ENCODE assay signal across 1 cellular context in the genomic region with DNA sequence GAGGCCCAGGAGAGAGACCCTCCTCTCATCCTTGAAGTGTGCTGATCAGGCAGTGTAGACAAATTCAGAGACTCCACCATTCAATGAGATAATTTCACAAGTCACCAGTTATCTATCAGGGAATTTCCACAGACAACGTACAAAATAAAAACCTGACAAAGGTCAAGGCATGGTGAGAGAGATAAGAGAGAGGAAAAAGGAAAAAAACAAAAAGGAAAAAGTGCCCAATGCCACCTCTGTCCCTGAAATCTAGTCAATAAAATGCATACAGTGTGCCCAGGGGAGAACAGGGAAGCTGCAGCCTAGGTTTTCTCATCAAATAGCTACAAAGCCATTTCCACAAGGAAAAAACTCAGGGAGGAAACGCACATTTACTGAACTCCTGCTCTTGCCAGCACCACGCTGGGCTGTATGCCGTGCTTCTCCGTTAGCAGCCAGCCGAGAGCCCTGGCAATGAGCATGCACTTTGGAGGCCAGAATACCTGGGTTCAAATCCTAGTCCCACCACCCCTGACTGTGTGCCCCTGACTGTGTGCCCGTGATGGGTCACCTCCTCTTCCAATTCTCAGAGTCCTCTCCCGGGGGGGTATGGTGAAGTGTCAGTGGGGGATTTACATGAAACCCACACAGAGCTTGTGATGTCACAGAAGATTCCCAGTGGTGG.
TF ChIP-seq lines count a peak whose summit lies in the region.

No MANE protein-coding gene starts in this region.

TF ChIP-seq in K562, 482 proteins besides CTCF, POLR2A, EP300 and RAD21 (continued from another document):
- TF ChIP-seq, protein P1, sequence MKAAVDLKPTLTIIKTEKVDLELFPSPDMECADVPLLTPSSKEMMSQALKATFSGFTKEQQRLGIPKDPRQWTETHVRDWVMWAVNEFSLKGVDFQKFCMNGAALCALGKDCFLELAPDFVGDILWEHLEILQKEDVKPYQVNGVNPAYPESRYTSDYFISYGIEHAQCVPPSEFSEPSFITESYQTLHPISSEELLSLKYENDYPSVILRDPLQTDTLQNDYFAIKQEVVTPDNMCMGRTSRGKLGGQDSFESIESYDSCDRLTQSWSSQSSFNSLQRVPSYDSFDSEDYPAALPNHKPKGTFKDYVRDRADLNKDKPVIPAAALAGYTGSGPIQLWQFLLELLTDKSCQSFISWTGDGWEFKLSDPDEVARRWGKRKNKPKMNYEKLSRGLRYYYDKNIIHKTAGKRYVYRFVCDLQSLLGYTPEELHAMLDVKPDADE (conservative IDR thresholded peaks at IDR 0.05; ENCODE audit: control insufficient read depth, low read depth, low read length), result no peak
- TF ChIP-seq ZZZ3 (IDR thresholded peaks at IDR 0.05) (no peak), ETV6 (IDR thresholded peaks at IDR 0.05; ENCODE audit: borderline replicate concordance in 1 of 2, low read depth in 2 of 2, low read length in 1 of 2) (no peak), ETV6 (CRISPR knock-in tag; IDR thresholded peaks at IDR 0.05; ENCODE audit: borderline replicate concordance) (no peak), ZNF146 (CRISPR knock-in tag; IDR thresholded peaks at IDR 0.05; ENCODE audit: unreplicated experiment) (no peak), POLR2G (IDR thresholded peaks at IDR 0.05; ENCODE audit: low read depth, low read length) (no peak), BCOR (IDR thresholded peaks at IDR 0.05) (peak; percentile 46), ZNF436 (CRISPR knock-in tag; IDR thresholded peaks at IDR 0.05) (no peak), TAF1 (IDR thresholded peaks at IDR 0.05; ENCODE audit: control insufficient read depth, extremely low read depth, insufficient read depth, low read length, severe bottlenecking) (no peak), PHTF2 (CRISPR knock-in tag; IDR thresholded peaks at IDR 0.05) (no peak), NR3C1 (CRISPR knock-in tag; IDR thresholded peaks at IDR 0.05) (no peak), ARID1B (IDR thresholded peaks at IDR 0.05) (peak; percentile 93), ZNF41 (CRISPR knock-in tag; conservative IDR thresholded peaks at IDR 0.05) (no peak), ZNF239 (CRISPR knock-in tag; IDR thresholded peaks at IDR 0.05) (no peak), RFX1 (IDR thresholded peaks at IDR 0.05) (no peak), TARDBP (IDR thresholded peaks at IDR 0.05) (no peak), MED1 (CRISPR knock-in tag; IDR thresholded peaks at IDR 0.05; ENCODE audit: borderline replicate concordance) (no peak), U2AF2 (optimal IDR thresholded peaks at IDR 0.05; ENCODE audit: low read depth, low read length) (no peak)
- TF ChIP-seq, protein P2, sequence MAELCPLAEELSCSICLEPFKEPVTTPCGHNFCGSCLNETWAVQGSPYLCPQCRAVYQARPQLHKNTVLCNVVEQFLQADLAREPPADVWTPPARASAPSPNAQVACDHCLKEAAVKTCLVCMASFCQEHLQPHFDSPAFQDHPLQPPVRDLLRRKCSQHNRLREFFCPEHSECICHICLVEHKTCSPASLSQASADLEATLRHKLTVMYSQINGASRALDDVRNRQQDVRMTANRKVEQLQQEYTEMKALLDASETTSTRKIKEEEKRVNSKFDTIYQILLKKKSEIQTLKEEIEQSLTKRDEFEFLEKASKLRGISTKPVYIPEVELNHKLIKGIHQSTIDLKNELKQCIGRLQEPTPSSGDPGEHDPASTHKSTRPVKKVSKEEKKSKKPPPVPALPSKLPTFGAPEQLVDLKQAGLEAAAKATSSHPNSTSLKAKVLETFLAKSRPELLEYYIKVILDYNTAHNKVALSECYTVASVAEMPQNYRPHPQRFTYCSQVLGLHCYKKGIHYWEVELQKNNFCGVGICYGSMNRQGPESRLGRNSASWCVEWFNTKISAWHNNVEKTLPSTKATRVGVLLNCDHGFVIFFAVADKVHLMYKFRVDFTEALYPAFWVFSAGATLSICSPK (IDR thresholded peaks at IDR 0.05; ENCODE audit: borderline replicate concordance), result no peak
- TF ChIP-seq, protein P3, sequence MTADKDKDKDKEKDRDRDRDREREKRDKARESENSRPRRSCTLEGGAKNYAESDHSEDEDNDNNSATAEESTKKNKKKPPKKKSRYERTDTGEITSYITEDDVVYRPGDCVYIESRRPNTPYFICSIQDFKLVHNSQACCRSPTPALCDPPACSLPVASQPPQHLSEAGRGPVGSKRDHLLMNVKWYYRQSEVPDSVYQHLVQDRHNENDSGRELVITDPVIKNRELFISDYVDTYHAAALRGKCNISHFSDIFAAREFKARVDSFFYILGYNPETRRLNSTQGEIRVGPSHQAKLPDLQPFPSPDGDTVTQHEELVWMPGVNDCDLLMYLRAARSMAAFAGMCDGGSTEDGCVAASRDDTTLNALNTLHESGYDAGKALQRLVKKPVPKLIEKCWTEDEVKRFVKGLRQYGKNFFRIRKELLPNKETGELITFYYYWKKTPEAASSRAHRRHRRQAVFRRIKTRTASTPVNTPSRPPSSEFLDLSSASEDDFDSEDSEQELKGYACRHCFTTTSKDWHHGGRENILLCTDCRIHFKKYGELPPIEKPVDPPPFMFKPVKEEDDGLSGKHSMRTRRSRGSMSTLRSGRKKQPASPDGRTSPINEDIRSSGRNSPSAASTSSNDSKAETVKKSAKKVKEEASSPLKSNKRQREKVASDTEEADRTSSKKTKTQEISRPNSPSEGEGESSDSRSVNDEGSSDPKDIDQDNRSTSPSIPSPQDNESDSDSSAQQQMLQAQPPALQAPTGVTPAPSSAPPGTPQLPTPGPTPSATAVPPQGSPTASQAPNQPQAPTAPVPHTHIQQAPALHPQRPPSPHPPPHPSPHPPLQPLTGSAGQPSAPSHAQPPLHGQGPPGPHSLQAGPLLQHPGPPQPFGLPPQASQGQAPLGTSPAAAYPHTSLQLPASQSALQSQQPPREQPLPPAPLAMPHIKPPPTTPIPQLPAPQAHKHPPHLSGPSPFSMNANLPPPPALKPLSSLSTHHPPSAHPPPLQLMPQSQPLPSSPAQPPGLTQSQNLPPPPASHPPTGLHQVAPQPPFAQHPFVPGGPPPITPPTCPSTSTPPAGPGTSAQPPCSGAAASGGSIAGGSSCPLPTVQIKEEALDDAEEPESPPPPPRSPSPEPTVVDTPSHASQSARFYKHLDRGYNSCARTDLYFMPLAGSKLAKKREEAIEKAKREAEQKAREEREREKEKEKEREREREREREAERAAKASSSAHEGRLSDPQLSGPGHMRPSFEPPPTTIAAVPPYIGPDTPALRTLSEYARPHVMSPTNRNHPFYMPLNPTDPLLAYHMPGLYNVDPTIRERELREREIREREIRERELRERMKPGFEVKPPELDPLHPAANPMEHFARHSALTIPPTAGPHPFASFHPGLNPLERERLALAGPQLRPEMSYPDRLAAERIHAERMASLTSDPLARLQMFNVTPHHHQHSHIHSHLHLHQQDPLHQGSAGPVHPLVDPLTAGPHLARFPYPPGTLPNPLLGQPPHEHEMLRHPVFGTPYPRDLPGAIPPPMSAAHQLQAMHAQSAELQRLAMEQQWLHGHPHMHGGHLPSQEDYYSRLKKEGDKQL (CRISPR knock-in tag; IDR thresholded peaks at IDR 0.05; ENCODE audit: borderline replicate concordance), result no peak
- TF ChIP-seq, protein P4, sequence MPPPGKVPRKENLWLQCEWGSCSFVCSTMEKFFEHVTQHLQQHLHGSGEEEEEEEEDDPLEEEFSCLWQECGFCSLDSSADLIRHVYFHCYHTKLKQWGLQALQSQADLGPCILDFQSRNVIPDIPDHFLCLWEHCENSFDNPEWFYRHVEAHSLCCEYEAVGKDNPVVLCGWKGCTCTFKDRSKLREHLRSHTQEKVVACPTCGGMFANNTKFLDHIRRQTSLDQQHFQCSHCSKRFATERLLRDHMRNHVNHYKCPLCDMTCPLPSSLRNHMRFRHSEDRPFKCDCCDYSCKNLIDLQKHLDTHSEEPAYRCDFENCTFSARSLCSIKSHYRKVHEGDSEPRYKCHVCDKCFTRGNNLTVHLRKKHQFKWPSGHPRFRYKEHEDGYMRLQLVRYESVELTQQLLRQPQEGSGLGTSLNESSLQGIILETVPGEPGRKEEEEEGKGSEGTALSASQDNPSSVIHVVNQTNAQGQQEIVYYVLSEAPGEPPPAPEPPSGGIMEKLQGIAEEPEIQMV (tag; conservative IDR thresholded peaks at IDR 0.05; ENCODE audit: low read depth), result no peak
- TF ChIP-seq, protein P5, sequence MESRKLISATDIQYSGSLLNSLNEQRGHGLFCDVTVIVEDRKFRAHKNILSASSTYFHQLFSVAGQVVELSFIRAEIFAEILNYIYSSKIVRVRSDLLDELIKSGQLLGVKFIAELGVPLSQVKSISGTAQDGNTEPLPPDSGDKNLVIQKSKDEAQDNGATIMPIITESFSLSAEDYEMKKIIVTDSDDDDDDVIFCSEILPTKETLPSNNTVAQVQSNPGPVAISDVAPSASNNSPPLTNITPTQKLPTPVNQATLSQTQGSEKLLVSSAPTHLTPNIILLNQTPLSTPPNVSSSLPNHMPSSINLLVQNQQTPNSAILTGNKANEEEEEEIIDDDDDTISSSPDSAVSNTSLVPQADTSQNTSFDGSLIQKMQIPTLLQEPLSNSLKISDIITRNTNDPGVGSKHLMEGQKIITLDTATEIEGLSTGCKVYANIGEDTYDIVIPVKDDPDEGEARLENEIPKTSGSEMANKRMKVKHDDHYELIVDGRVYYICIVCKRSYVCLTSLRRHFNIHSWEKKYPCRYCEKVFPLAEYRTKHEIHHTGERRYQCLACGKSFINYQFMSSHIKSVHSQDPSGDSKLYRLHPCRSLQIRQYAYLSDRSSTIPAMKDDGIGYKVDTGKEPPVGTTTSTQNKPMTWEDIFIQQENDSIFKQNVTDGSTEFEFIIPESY (CRISPR knock-in tag; IDR thresholded peaks at IDR 0.05), result no peak
